2 cellular contexts compared by ENCODE assay signal in genomic region chr11:122808494-122808893, GRCh38.
TF ChIP-seq lines count a peak whose summit lies in the region.

No MANE protein-coding gene starts in this region.

TF ChIP-seq in HepG2, 621 proteins besides CTCF, POLR2A, EP300 and RAD21 (continued from another document):
- TF ChIP-seq CREB3 (CRISPR knock-in tag; IDR thresholded peaks at IDR 0.05) (no peak), ATF5 (CRISPR knock-in tag; IDR thresholded peaks at IDR 0.05; ENCODE audit: low read depth) (no peak), ZNF253 (CRISPR knock-in tag; IDR thresholded peaks at IDR 0.05; ENCODE audit: borderline replicate concordance) (no peak), FOXO1 (CRISPR knock-in tag; IDR thresholded peaks at IDR 0.05) (no peak), ZBTB14 (CRISPR knock-in tag; IDR thresholded peaks at IDR 0.05) (no peak), RFXAP (CRISPR knock-in tag; IDR thresholded peaks at IDR 0.05; ENCODE audit: borderline replicate concordance) (no peak), MYC (CRISPR knock-in tag; IDR thresholded peaks at IDR 0.05; ENCODE audit: borderline replicate concordance) (no peak)
TF ChIP-seq in HepG2: peak in this region for 0.

TF ChIP-seq in WTC11, 78 proteins besides CTCF, POLR2A, EP300 and RAD21 (continued from another document):
- TF ChIP-seq PREB (CRISPR knock-in tag; IDR thresholded peaks at IDR 0.05; ENCODE audit: borderline replicate concordance) (no peak), KAT7 (CRISPR knock-in tag; IDR thresholded peaks at IDR 0.05; ENCODE audit: borderline replicate concordance) (no peak), TEAD1 (CRISPR knock-in tag; IDR thresholded peaks at IDR 0.05) (no peak), NFE2L1 (CRISPR knock-in tag; IDR thresholded peaks at IDR 0.05) (no peak), IRF1 (CRISPR knock-in tag; IDR thresholded peaks at IDR 0.05) (no peak), ZNF121 (CRISPR knock-in tag; IDR thresholded peaks at IDR 0.05) (no peak), ZNF138 (CRISPR knock-in tag; conservative IDR thresholded peaks at IDR 0.05) (no peak)
